Comparison of ENCODE assay signal across 11 cellular contexts in genomic region chr10:80155696-80156215, GRCh38. TPM values are rescaled to one million over a fixed set of nuclear protein-coding genes. Genes with fewer than 3 reads are reported as not detected.
DNase-seq lines count a peak whose midpoint lies in the region; ATAC-seq and TF ChIP-seq lines count a peak whose summit lies in the region.
"Had no signal": no experiment of that assay in that cellular context is flagged by ENCODE, and none has a peak within 500 bp of the region (broad histone marks: within the 10 kb centered on the region; RNA-seq: fewer than 3 reads in every experiment).

No MANE protein-coding gene starts in this region.

- H3K4me3 ChIP-seq in naive thymus-derived CD4-positive, alpha-beta T cell (ENCODE audit: low read length), result no peak overlapping the region
- H3K4me3 ChIP-seq in thoracic aorta, result peak overlapping the region; percentile 47

- H3K27me3 ChIP-seq in naive thymus-derived CD4-positive, alpha-beta T cell (ENCODE audit: control insufficient read depth in 2 of 2, insufficient read depth in 2 of 2, low read length in 2 of 2), result no peaks in the 10 kb centered on the region
- no peaks in the 10 kb centered on the region for H3K27me3 ChIP-seq in thoracic aorta (replicated peaks; ENCODE audit: insufficient read depth)

- no peak for ATAC-seq in naive thymus-derived CD4-positive, alpha-beta T cell
- no peak for ATAC-seq in thoracic aorta (ENCODE audit: insufficient number of reproducible peaks, low FRiP score, low read depth)
- no peak for ATAC-seq in GM19395 (IDR thresholded peaks at IDR 0.05; ENCODE audit: unreplicated experiment)

- H3K27ac Mint-ChIP-seq in activated T-cell treated with anti-CD3 and anti-CD28 coated beads, Interleukin-2, amount 50 U/mL, for 24 hours, result peak overlapping the region; percentile 85
- peak overlapping the region; percentile 78 for H3K27ac Mint-ChIP-seq in MCF 10A (ENCODE audit: low read depth, unreplicated experiment)
- H3K27ac Mint-ChIP-seq in naive thymus-derived CD4-positive, alpha-beta T cell, result peak overlapping the region in 7 of 9 donors; percentile 11 to 79 (median 49)

- H3K9me3 ChIP-seq in naive thymus-derived CD4-positive, alpha-beta T cell (ENCODE audit: control insufficient read depth in 2 of 3, low read length in 3 of 3), result no peaks in the 10 kb centered on the region
- H3K9me3 ChIP-seq in thoracic aorta, result no peaks in the 10 kb centered on the region

- TF ChIP-seq CTCF in MCF 10A (IDR thresholded peaks at IDR 0.05; ENCODE audit: unreplicated experiment) (no peak), thoracic aorta (IDR thresholded peaks at IDR 0.05) (no peak)

- peaks cover 7 to 100% (median 32%) of the 10 kb centered on the region in 3 experiments for H3K36me3 ChIP-seq in naive thymus-derived CD4-positive, alpha-beta T cell (ENCODE audit: control insufficient read depth in 2 of 3, insufficient read depth in 3 of 3, low read length in 3 of 3)
- H3K36me3 ChIP-seq in thoracic aorta, result peaks cover 27% of the 10 kb centered on the region

- CTCF ChIA-PET in MCF 10A (lab: Yijun Ruan, JAX), result interaction anchor here (1.3 to 1.5 kb wide), 2 partner anchors 11 to 67 kb away, joined by 4 read pairs; no protein-coding TSS in a partner anchor
- CTCF ChIA-PET in naive thymus-derived CD4-positive, alpha-beta T cell (lab: Charles Lee), result no interaction called here

- no peak overlapping the region for H3K4me3 Mint-ChIP-seq in activated T-cell treated with anti-CD3 and anti-CD28 coated beads, Interleukin-2, amount 50 U/mL, for 24 hours
- H3K4me3 Mint-ChIP-seq in MCF 10A (ENCODE audit: unreplicated experiment), result peak overlapping the region; percentile 32
- peak overlapping the region in 1 of 10 donors; percentile 12 for H3K4me3 Mint-ChIP-seq in naive thymus-derived CD4-positive, alpha-beta T cell

- no peak overlapping the region for H3K27ac ChIP-seq in naive thymus-derived CD4-positive, alpha-beta T cell (ENCODE audit: low read depth, low read length)
- H3K27ac ChIP-seq in thoracic aorta, result peak overlapping the region; percentile 89 to 91

- no peaks in the 10 kb centered on the region for H3K27me3 Mint-ChIP-seq in activated T-cell treated with anti-CD3 and anti-CD28 coated beads, Interleukin-2, amount 50 U/mL, for 24 hours
- H3K27me3 Mint-ChIP-seq in MCF 10A (ENCODE audit: insufficient read depth, unreplicated experiment), result no peaks in the 10 kb centered on the region
- no peaks in the 10 kb centered on the region for H3K27me3 Mint-ChIP-seq in naive thymus-derived CD4-positive, alpha-beta T cell

- H3K4me1 ChIP-seq in naive thymus-derived CD4-positive, alpha-beta T cell (ENCODE audit: control insufficient read depth in 2 of 2, insufficient read depth in 2 of 2, low read length in 2 of 2), result no peaks in the 10 kb centered on the region
- H3K4me1 ChIP-seq in thoracic aorta (ENCODE audit: control insufficient read depth in 1 of 2, low read depth in 2 of 2), result peaks cover 47 to 68% of the 10 kb centered on the region in 2 donors

- DNase-seq in activated T-cell treated with anti-CD3 and anti-CD28 coated beads, Interleukin-2, amount 50 U/mL, for 24 hours, result no peak
- DNase-seq in activated T-cell treated with anti-CD3 and anti-CD28 coated beads, Interleukin-2, amount 50 U/mL, for 1 hour, result no peak
- DNase-seq in MCF 10A (ENCODE audit: unreplicated experiment) (no peak), thoracic aorta (ENCODE audit: low spot score) (no peak), NCI-H1694 (lab: John Stamatoyannopoulos, UW) (no peak), RKO (ENCODE audit: low spot score) (no peak)
- no peak for DNase-seq in naive thymus-derived CD4-positive, alpha-beta T cell
- DNase-seq: kidney glomerular epithelial cell, SW 1271 had no signal

- no TSS peak for BruUV-seq in MCF 10A (replicated peaks; lab: Mats Ljungman, UMichigan)

- intact Hi-C loops in MCF 10A (cut with micrococcal nuclease), result no loop called here
- intact Hi-C loops in naive thymus-derived CD4-positive, alpha-beta T cell (cut with micrococcal nuclease), result no loop called here

- peaks cover 15% of the 10 kb centered on the region for H3K4me1 Mint-ChIP-seq in activated T-cell treated with anti-CD3 and anti-CD28 coated beads, Interleukin-2, amount 50 U/mL, for 24 hours (ENCODE audit: low read depth)
- peaks cover 48% of the 10 kb centered on the region for H3K4me1 Mint-ChIP-seq in MCF 10A (ENCODE audit: insufficient read depth, unreplicated experiment)
- peaks cover 0 to 36% (median 3%) of the 10 kb centered on the region in 7 donors for H3K4me1 Mint-ChIP-seq in naive thymus-derived CD4-positive, alpha-beta T cell

- peaks cover 100% of the 10 kb centered on the region for H3K36me3 Mint-ChIP-seq in activated T-cell treated with anti-CD3 and anti-CD28 coated beads, Interleukin-2, amount 50 U/mL, for 24 hours (ENCODE audit: low read depth)
- H3K36me3 Mint-ChIP-seq in MCF 10A (ENCODE audit: insufficient read depth, unreplicated experiment), result peaks cover 79% of the 10 kb centered on the region
- H3K36me3 Mint-ChIP-seq in naive thymus-derived CD4-positive, alpha-beta T cell, result peaks cover 24 to 92% (median 63%) of the 10 kb centered on the region in 5 donors

- peaks cover 7% of the 10 kb centered on the region for H3K9me3 Mint-ChIP-seq in activated T-cell treated with anti-CD3 and anti-CD28 coated beads, Interleukin-2, amount 50 U/mL, for 24 hours
- H3K9me3 Mint-ChIP-seq in MCF 10A (ENCODE audit: unreplicated experiment), result no peaks in the 10 kb centered on the region
- peaks cover 0 to 6% (median 0%) of the 10 kb centered on the region in 11 donors for H3K9me3 Mint-ChIP-seq in naive thymus-derived CD4-positive, alpha-beta T cell

- POLR2A ChIA-PET in MCF 10A (lab: Yijun Ruan, JAX), result interaction anchor here (0.6 to 2.3 kb wide), 4 partner anchors 10 to 51 kb away, joined by 3 to 6 read pairs (median 4); partner anchors contain the start of gene ANXA11
- POLR2A ChIA-PET in naive thymus-derived CD4-positive, alpha-beta T cell (lab: Charles Lee), result no interaction called here

RNA-seq across cellular contexts. Expression of gene PLAC9, which starts 23.2 kb away (rescaled TPM):
- total RNA-seq in MCF 10A (2022), result 0.93 and 1.0 TPM in 2 replicates
- not detected for total RNA-seq in naive thymus-derived CD4-positive, alpha-beta T cell
- not detected for polyA plus RNA-seq in naive thymus-derived CD4-positive, alpha-beta T cell
- 100 to 1,000 TPM in 1 of 2 donors, 10 to 100 TPM in 1; 42.7 to 123 TPM for total RNA-seq in thoracic aorta
- total RNA-seq: bronchial epithelial cell had no signal

RNA-seq across cellular contexts. Expression of gene ANXA11, which starts 49.6 kb away (rescaled TPM):
- total RNA-seq in MCF 10A (2022) (68.5 and 93.8 TPM in 2 replicates), thoracic aorta (100 to 1,000 TPM; 130 to 198 TPM)
- 100 to 1,000 TPM; 189 to 247 (median 231) TPM for total RNA-seq in naive thymus-derived CD4-positive, alpha-beta T cell
- polyA plus RNA-seq in naive thymus-derived CD4-positive, alpha-beta T cell, result 100 to 1,000 TPM; 212 to 278 TPM

Comparison
In these comparisons a context has a peak if more than half of its experiments do, and no peak if none do; other contexts are left out.
1. RNA of gene PLAC9, which starts 23.2 kb away (total RNA-seq): 42.7 to 123 TPM in thoracic aorta; 0.93 to 1.0 TPM in MCF 10A and not detected in naive thymus-derived CD4-positive, alpha-beta T cell; every median in the first group is over 10 times any median in the second.
2. Peak in every context shown above with its lines, with median percentiles within 50 percentile points of each other: H3K27ac Mint-ChIP-seq.